ENCODE assay signal across 13 cellular contexts in genomic region chr13:98267080-98267912, GRCh38.
DNase-seq lines count a peak whose midpoint lies in the region; ATAC-seq, FAIRE-seq and TF ChIP-seq lines count a peak whose summit lies in the region.
"Had no signal": no experiment of that assay in that cellular context is flagged by ENCODE, and none has a peak within 500 bp of the region (broad histone marks: within the 10 kb centered on the region; RNA-seq: fewer than 3 reads in every experiment).

No MANE protein-coding gene starts in this region.

- peak overlapping the region; percentile 60 for H3K4me3 Mint-ChIP-seq in chondrocyte (ENCODE audit: unreplicated experiment)

- WGBS in testis, 2 donors, result 44 to 52% methylated on average over 14 to 18 of the region's 18 CpGs

- intact Hi-C loops in mucosa of descending colon (cut with DNase I, micrococcal nuclease), result no loop called here
- intact Hi-C loops in testis (cut with DNase I; ENCODE audit: low total_unique reads), result no loop called here

- H3K9me3 ChIP-seq in mucosa of descending colon (no peaks in the 10 kb centered on the region), testis (no peaks in the 10 kb centered on the region)
- H3K9me3 ChIP-seq: ascending aorta had no signal

- peak overlapping the region in 1 of 2 donors; percentile 67 for H3K27ac ChIP-seq in testis
- H3K27ac ChIP-seq: ascending aorta had no signal

- H3K27me3 ChIP-seq in testis, result no peaks in the 10 kb centered on the region
- H3K27me3 ChIP-seq: ascending aorta had no signal

- TF ChIP-seq POLR2A in testis (IDR thresholded peaks at IDR 0.05), result no peak

- peak overlapping the region; percentile 92 for H3K27ac Mint-ChIP-seq in chondrocyte (ENCODE audit: unreplicated experiment)

- peaks cover 20% of the 10 kb centered on the region for H3K4me1 ChIP-seq in mucosa of descending colon (ENCODE audit: low read depth)
- peaks cover 14% of the 10 kb centered on the region for H3K4me1 ChIP-seq in testis
- H3K4me1 ChIP-seq: ascending aorta had no signal

- peak; percentile 59 for ATAC-seq in GM18508 (IDR thresholded peaks at IDR 0.05; ENCODE audit: insufficient read depth, unreplicated experiment)
- peak; percentile 64 for ATAC-seq in HG02884 (IDR thresholded peaks at IDR 0.05; ENCODE audit: unreplicated experiment)
- ATAC-seq in mucosa of descending colon, result peak; percentile 93
- ATAC-seq: HCT116 had no signal

- FAIRE-seq in GM19239 (lab: Jason Lieb, UNC), result no peak
- FAIRE-seq: D721Med had no signal

- H3K4me3 ChIP-seq in mucosa of descending colon, result no peak overlapping the region
- no peak overlapping the region for H3K4me3 ChIP-seq in testis
- H3K4me3 ChIP-seq: ascending aorta, lung had no signal

- peaks cover 5% of the 10 kb centered on the region for H3K36me3 Mint-ChIP-seq in chondrocyte (ENCODE audit: low read depth)

- H3K4me1 Mint-ChIP-seq in chondrocyte (ENCODE audit: low read depth), result peaks cover 62% of the 10 kb centered on the region

- TF ChIP-seq CTCF in chondrocyte (IDR thresholded peaks at IDR 0.05), result no peak
- TF ChIP-seq CTCF in mucosa of descending colon (IDR thresholded peaks at IDR 0.05), result no peak
- TF ChIP-seq CTCF in testis (IDR thresholded peaks at IDR 0.05), result no peak

- H3K9me3 Mint-ChIP-seq in chondrocyte (ENCODE audit: low read depth), result no peaks in the 10 kb centered on the region

- H3K27me3 Mint-ChIP-seq in chondrocyte (ENCODE audit: low read depth), result no peaks in the 10 kb centered on the region

- DNase-seq in chondrocyte (ENCODE audit: low spot score) (no peak), mucosa of descending colon (peak; percentile 63 to 78 (median 68)), testis (no peak), NCI-H526 treated with DMSO at 0.1 percent for 48 hours (lab: John Stamatoyannopoulos, UW) (no peak), GM19239 (ENCODE audit: insufficient read length, low spot score) (no peak)
- DNase-seq in stimulated activated naive CD4-positive, alpha-beta T cell (lab: John Stamatoyannopoulos, UW), result no peak
- DNase-seq: NCI-H146 had no signal

- H3K36me3 ChIP-seq in mucosa of descending colon (ENCODE audit: low read depth), result no peaks in the 10 kb centered on the region
- H3K36me3 ChIP-seq in testis (ENCODE audit: low read depth, missing control alignments), result no peaks in the 10 kb centered on the region
- H3K36me3 ChIP-seq: ascending aorta had no signal

Comparison
In these comparisons a context has a peak if more than half of its experiments do, and no peak if none do; other contexts are left out.
1. DNase-seq: peak in mucosa of descending colon (3 of 3); none in chondrocyte (single experiment), stimulated activated naive CD4-positive, alpha-beta T cell (0 of 6), testis (single experiment), NCI-H526 treated with DMSO at 0.1 percent for 48 hours (single experiment) and GM19239 (single experiment).
2. Peak in every context shown above with its lines, with median percentiles within 50 percentile points of each other: ATAC-seq.